Comparison of ENCODE assay signal across 30 cellular contexts in genomic region chr9:1980387-1980786, GRCh38. TPM values are rescaled to one million over a fixed set of nuclear protein-coding genes. Genes with fewer than 3 reads are reported as not detected.
A peak's percentile ranks its signal among the peaks of the same experiment; 100 is the strongest.
DNase-seq lines count a peak whose midpoint lies in the region; ATAC-seq, FAIRE-seq and TF ChIP-seq lines count a peak whose summit lies in the region.
"Had no signal": no experiment of that assay in that cellular context is flagged by ENCODE, and none has a peak within 500 bp of the region (broad histone marks: within the 10 kb centered on the region; RNA-seq: fewer than 3 reads in every experiment).

No MANE protein-coding gene starts in this region.

- no peak for TF ChIP-seq RAD21 in liver (IDR thresholded peaks at IDR 0.05)
- no peak for TF ChIP-seq RAD21 in HepG2 (CRISPR knock-in tag; IDR thresholded peaks at IDR 0.05)

- 36% methylated on average over 1 of the region's 1 CpG for WGBS in liver
- WGBS in HepG2 (ENCODE audit: low lambda C conversion rate), result 60% methylated on average over 1 of the region's 1 CpG
- 86 to 89% methylated on average over 1 of the region's 1 CpG for WGBS in esophagus squamous epithelium, 2 donors

- no peak overlapping the region for H3K4me3 Mint-ChIP-seq in neural progenitor cell
- H3K4me3 Mint-ChIP-seq: activated B cell treated with CpG ODN at 0.5 μM for 24 hours; activated naive CD8-positive, alpha-beta T cell; neural crest cell had no signal

- POLR2A ChIA-PET in HepG2 (lab: Yijun Ruan, JAX), result no interaction called here

- H3K4me3 ChIP-seq in liver (ENCODE audit: low read depth in 1 of 3, low read length in 3 of 3), result peak overlapping the region; percentile 9 to 48 (median 34)
- H3K4me3 ChIP-seq in HepG2 (replicated peaks in 1 of 3; ENCODE audit: insufficient read depth in 1 of 3, low read depth in 2 of 3, low read length in 3 of 3), result no peak overlapping the region
- no peak overlapping the region for H3K4me3 ChIP-seq in esophagus squamous epithelium
- no peak overlapping the region for H3K4me3 ChIP-seq in neural progenitor cell
- H3K4me3 ChIP-seq: HAP-1, K562, prostate gland, spleen, transverse colon had no signal

- no peak for ATAC-seq in HepG2
- no peak for ATAC-seq in GM18505 (IDR thresholded peaks at IDR 0.05; ENCODE audit: unreplicated experiment)
- ATAC-seq in HG02840 (IDR thresholded peaks at IDR 0.05; ENCODE audit: low FRiP score, unreplicated experiment), result no peak
- no peak for ATAC-seq in HG03108 (IDR thresholded peaks at IDR 0.05; ENCODE audit: unreplicated experiment)
- ATAC-seq: esophagus mucosa, K562 had no signal

- intact Hi-C loops in HepG2 (cut with micrococcal nuclease; ENCODE audit: unreplicated experiment) (no loop called here), esophagus squamous epithelium (cut with DNase I) (no loop called here)

- H4K20me1 ChIP-seq in HepG2 (ENCODE audit: insufficient read depth, low read length), result no peaks in the 10 kb centered on the region
- no peaks in the 10 kb centered on the region for H4K20me1 ChIP-seq in neural progenitor cell (ENCODE audit: low read depth)

- CTCF ChIA-PET in HepG2 (lab: Yijun Ruan, JAX; ENCODE audit: low intra/inter-chr PET ratio, low total read pairs), result no interaction called here

- H3K27ac Mint-ChIP-seq in neural progenitor cell, result no peak overlapping the region
- H3K27ac Mint-ChIP-seq: activated B cell treated with CpG ODN at 0.5 μM for 24 hours; activated naive CD8-positive, alpha-beta T cell; activated T-helper 2 cell treated with anti-CD3 and anti-CD28 coated beads, Interferon-gamma antibody, Interleukin-2, Interleukin-4, amounts not matched to agents 10 μg/mL and 5 μg/mL and 100 μg/mL, durations not matched to agents 14 hours and 24 hours and 36 hours had no signal

- H3K9me3 Mint-ChIP-seq in neural progenitor cell, result no peaks in the 10 kb centered on the region
- H3K9me3 Mint-ChIP-seq: activated B cell treated with CpG ODN at 0.5 μM for 24 hours; activated T-helper 2 cell treated with anti-CD3 and anti-CD28 coated beads, Interferon-gamma antibody, Interleukin-2, Interleukin-4, amounts not matched to agents 10 μg/mL and 5 μg/mL and 100 μg/mL, durations not matched to agents 14 hours and 24 hours and 36 hours; brain; neural crest cell had no signal

- no peaks in the 10 kb centered on the region for H3K36me3 ChIP-seq in liver (ENCODE audit: control insufficient read depth in 4 of 4, insufficient read depth in 3 of 4, low read depth in 1 of 4, low read length in 3 of 4)
- H3K36me3 ChIP-seq in HepG2 (replicated peaks in 1 of 2; ENCODE audit: control insufficient read depth in 1 of 2, insufficient read depth in 2 of 2, low read length in 2 of 2), result no peaks in the 10 kb centered on the region
- no peaks in the 10 kb centered on the region for H3K36me3 ChIP-seq in esophagus squamous epithelium
- H3K36me3 ChIP-seq in neural progenitor cell, result no peaks in the 10 kb centered on the region
- H3K36me3 ChIP-seq: HAP-1, prostate gland, spleen, transverse colon had no signal

- no peak overlapping the region for H3K4me2 ChIP-seq in HepG2 (ENCODE audit: low read depth, low read length)
- no peak overlapping the region for H3K4me2 ChIP-seq in neural progenitor cell

- no peaks in the 10 kb centered on the region for H3K36me3 Mint-ChIP-seq in neural progenitor cell
- H3K36me3 Mint-ChIP-seq: activated naive CD8-positive, alpha-beta T cell; brain had no signal

- peak overlapping the region; percentile 24 to 69 for H3K9ac ChIP-seq in liver (ENCODE audit: low read depth in 1 of 2, low read length in 2 of 2)
- H3K9ac ChIP-seq in HepG2 (ENCODE audit: insufficient read depth, low read depth, low read length), result no peak overlapping the region
- no peak overlapping the region for H3K9ac ChIP-seq in neural progenitor cell

- TF ChIP-seq POLR2A in HepG2 (IDR thresholded peaks at IDR 0.05; ENCODE audit: insufficient read depth in 1 of 2, low read depth in 2 of 2, low read length in 2 of 2) (no peak), esophagus squamous epithelium (IDR thresholded peaks at IDR 0.05) (no peak), GM18505 (IDR thresholded peaks at IDR 0.05; ENCODE audit: borderline replicate concordance, extremely low read depth, insufficient read depth, insufficient read length) (no peak)

- H3K4me1 ChIP-seq in liver (ENCODE audit: control insufficient read depth in 4 of 4, insufficient read depth in 4 of 4, low read length in 3 of 4), result peaks cover 6 to 32% (median 25%) of the 10 kb centered on the region in 4 donors
- H3K4me1 ChIP-seq in HepG2 (ENCODE audit: insufficient read depth, low read length), result peaks cover 16% of the 10 kb centered on the region
- peaks cover 17 to 40% (median 24%) of the 10 kb centered on the region in 3 donors for H3K4me1 ChIP-seq in esophagus squamous epithelium
- no peaks in the 10 kb centered on the region for H3K4me1 ChIP-seq in neural progenitor cell
- H3K4me1 ChIP-seq: HAP-1, prostate gland, transverse colon had no signal

- H3F3A ChIP-seq in neural progenitor cell (ENCODE audit: low read depth), result no peaks in the 10 kb centered on the region

- no peak for FAIRE-seq in HepG2 (lab: Jason Lieb, UNC)
- FAIRE-seq: GM18507, K562 had no signal

- H3K27ac ChIP-seq in liver (ENCODE audit: low read depth in 1 of 2, low read length in 2 of 2) (peak overlapping the region; percentile 68 to 88), HepG2 (ENCODE audit: extremely low read length, insufficient read depth, low read length) (no peak overlapping the region), esophagus squamous epithelium (peak overlapping the region in 3 of 4 donors; percentile 6 to 45 (median 21)), neural progenitor cell (no peak overlapping the region)
- H3K27ac ChIP-seq: C4-2B, prostate gland, transverse colon had no signal

- H3K9me3 ChIP-seq in liver (ENCODE audit: control insufficient read depth in 4 of 4, low read length in 3 of 4) (no peaks in the 10 kb centered on the region), HepG2 (ENCODE audit: low read length) (no peaks in the 10 kb centered on the region), esophagus squamous epithelium (no peaks in the 10 kb centered on the region), neural progenitor cell (ENCODE audit: low read depth) (no peaks in the 10 kb centered on the region)
- H3K9me3 ChIP-seq: HAP-1, prostate gland, spleen, transverse colon had no signal

- TF ChIP-seq CTCF in liver (IDR thresholded peaks at IDR 0.05; ENCODE audit: low read depth, low read length, missing input control) (no peak), HepG2 (CRISPR knock-in tag; IDR thresholded peaks at IDR 0.05) (no peak), esophagus squamous epithelium (IDR thresholded peaks at IDR 0.05) (no peak), neural progenitor cell (IDR thresholded peaks at IDR 0.05) (no peak)

- H3K4me1 Mint-ChIP-seq in neural progenitor cell, result no peaks in the 10 kb centered on the region
- H3K4me1 Mint-ChIP-seq: activated B cell treated with CpG ODN at 0.5 μM for 24 hours had no signal

- H3K27me3 ChIP-seq in liver (ENCODE audit: control insufficient read depth in 4 of 4, insufficient read depth in 4 of 4, low read length in 3 of 4), result no peaks in the 10 kb centered on the region
- H3K27me3 ChIP-seq in HepG2 (ENCODE audit: control insufficient read depth in 1 of 2, insufficient read depth in 2 of 2, low read length in 2 of 2), result no peaks in the 10 kb centered on the region
- H3K27me3 ChIP-seq in esophagus squamous epithelium, result no peaks in the 10 kb centered on the region
- no peaks in the 10 kb centered on the region for H3K27me3 ChIP-seq in neural progenitor cell
- H3K27me3 ChIP-seq: spleen, transverse colon had no signal

- TF ChIP-seq EP300 in HepG2 (IDR thresholded peaks at IDR 0.05; ENCODE audit: low read depth in 2 of 2, low read length in 2 of 2), result no peak
- no peak for TF ChIP-seq EP300 in HepG2 (CRISPR knock-in tag; IDR thresholded peaks at IDR 0.05; ENCODE audit: borderline replicate concordance)

- no TSS peak for BruUV-seq in HepG2 (replicated peaks; lab: Mats Ljungman, UMichigan)

- peaks cover 5% of the 10 kb centered on the region for H3K27me3 Mint-ChIP-seq in neural progenitor cell (ENCODE audit: insufficient read depth, low read depth)
- H3K27me3 Mint-ChIP-seq: activated B cell treated with CpG ODN at 0.5 μM for 24 hours; activated naive CD8-positive, alpha-beta T cell; brain had no signal

- DNase-seq in HepG2 (ENCODE audit: low spot score) (no peak), esophagus squamous epithelium (lab: John Stamatoyannopoulos, UW) (no peak), neural progenitor cell (ENCODE audit: low spot score) (no peak), NCI-H2196 treated with DMSO at 0.1 percent for 48 hours (lab: John Stamatoyannopoulos, UW; ENCODE audit: unreplicated experiment) (no peak)
- DNase-seq: activated B cell treated with CpG ODN at 0.5 μM for 24 hours; activated CD4-positive, alpha-beta T cell treated with anti-CD3 and anti-CD28 coated beads, Interleukin-2, amount 50 U/mL, for 48 hours; activated CD8-positive, alpha-beta memory T cell treated with anti-CD3 and anti-CD28 coated beads, Interleukin-2, amount 50 U/mL, for 48 hours; effector CD8-positive, alpha-beta T cell; midbrain; NCI-H146; NCI-H526 treated with DMSO at 0.1 percent for 48 hours; spleen; stimulated activated CD4-positive, alpha-beta T cell treated with anti-CD3 and anti-CD28 coated beads, Interleukin-4, amount 100 ng/mL, for 1 hour; stimulated activated naive CD4-positive, alpha-beta T cell treated with Interleukin-2 at 50 U/mL for 16 hours; T-helper 9 cell; transverse colon had no signal

- in situ Hi-C loops in HepG2 (cut with HindIII; ENCODE audit: extremely low pct_ligation_motif_present, low pct_unique_long_range_greater_than_20kb), result no loop called here

- no peaks in the 10 kb centered on the region for H3K79me2 ChIP-seq in HepG2 (ENCODE audit: insufficient read depth, low read length)
- no peaks in the 10 kb centered on the region for H3K79me2 ChIP-seq in neural progenitor cell (ENCODE audit: low read depth)

- no peak overlapping the region for H2AFZ ChIP-seq in HepG2 (ENCODE audit: low read length)
- H2AFZ ChIP-seq in neural progenitor cell (replicated peaks), result peak overlapping the region; percentile 32

RNA-seq across cellular contexts. Expression of gene SMARCA2, which starts 34.8 kb away (rescaled TPM):
- total RNA-seq in liver (10 to 100 TPM; 49.4 to 67.0 TPM), HepG2 (2016; rRNA removed; fragmentation: Illumina TruSeq; extraction: Trizol) (23.7 and 35.5 TPM in 2 replicates), esophagus squamous epithelium (10 to 100 TPM; 51.0 to 93.3 (median 64.1) TPM), neural progenitor cell (ENCODE audit: low replicate concordance) (2.3 and 4.2 TPM in 2 replicates)
- polyA plus RNA-seq in liver (10 to 100 TPM; 18.8 to 32.8 TPM), HepG2 (2011; rRNA removed) (22.5 and 24.7 TPM in 2 replicates)
- 7.6 and 9.4 TPM in 2 replicates for total RNA-seq in HepG2 (2016; cell fraction: cytosol; rRNA removed; fragmentation: Illumina TruSeq; extraction: Trizol; ENCODE audit: low read depth)
- 22.4 and 29.1 TPM in 2 replicates for total RNA-seq in HepG2 (2016; cell fraction: insoluble cytoplasmic fraction; rRNA removed; fragmentation: Illumina TruSeq; extraction: Trizol)
- 12.8 and 13.5 TPM in 2 replicates for total RNA-seq in HepG2 (2016; cell fraction: membrane; rRNA removed; fragmentation: Illumina TruSeq; extraction: Trizol)
- total RNA-seq in HepG2 (2016; cell fraction: nucleus; rRNA removed; fragmentation: Illumina TruSeq; extraction: Trizol), result 40.2 and 47.8 TPM in 2 replicates
- 14.4 and 15.9 TPM in 2 replicates for polyA plus RNA-seq in HepG2 (2011; cell fraction: cytosol; rRNA removed)
- 23.7 and 25.6 TPM in 2 replicates for polyA plus RNA-seq in HepG2 (2011; cell fraction: nucleus; rRNA removed)
- polyA plus RNA-seq in HepG2 (2012), result 15.0 and 16.7 TPM in 2 replicates
- 1.1 and 1.4 TPM in 2 replicates for polyA plus RNA-seq in HepG2 (2016; cell fraction: cytosol; fragmentation: Illumina TruSeq; extraction: Trizol; ENCODE audit: low read depth)
- polyA plus RNA-seq in HepG2 (2016; cell fraction: insoluble cytoplasmic fraction; fragmentation: Illumina TruSeq; extraction: Trizol; ENCODE audit: low read depth), result 25.9 and 26.3 TPM in 2 replicates
- 3.6 and 5.2 TPM in 2 replicates for polyA plus RNA-seq in HepG2 (2016; cell fraction: membrane; fragmentation: Illumina TruSeq; extraction: Trizol; ENCODE audit: low read depth)
- 29.0 and 30.2 TPM in 2 replicates for polyA plus RNA-seq in HepG2 (2016; cell fraction: nucleus; fragmentation: Illumina TruSeq; extraction: Trizol; ENCODE audit: insufficient read depth, low read depth)
- polyA minus RNA-seq in HepG2 (2011; rRNA and poly(A)+ RNA removed; ENCODE audit: low replicate concordance), result 93.2 and 190 TPM in 2 replicates
- 18.9 and 25.9 TPM in 2 replicates for polyA minus RNA-seq in HepG2 (2011; cell fraction: cytosol; rRNA and poly(A)+ RNA removed)
- polyA minus RNA-seq in HepG2 (2011; cell fraction: nucleus; rRNA and poly(A)+ RNA removed), result 94.9 and 103 TPM in 2 replicates

Comparison
In these comparisons a context has a peak if more than half of its experiments do, and no peak if none do; other contexts are left out.
1. H3K27ac ChIP-seq: peak in liver (2 of 2) and esophagus squamous epithelium (3 of 4); none in HepG2 (single experiment) and neural progenitor cell (single experiment).
2. H3K4me3 ChIP-seq: peak in liver (3 of 3); none in HepG2 (0 of 3), esophagus squamous epithelium (0 of 4) and neural progenitor cell (single experiment).
3. H3K9ac ChIP-seq: peak in liver (2 of 2); none in HepG2 (single experiment) and neural progenitor cell (single experiment).